In the genomic region with DNA sequence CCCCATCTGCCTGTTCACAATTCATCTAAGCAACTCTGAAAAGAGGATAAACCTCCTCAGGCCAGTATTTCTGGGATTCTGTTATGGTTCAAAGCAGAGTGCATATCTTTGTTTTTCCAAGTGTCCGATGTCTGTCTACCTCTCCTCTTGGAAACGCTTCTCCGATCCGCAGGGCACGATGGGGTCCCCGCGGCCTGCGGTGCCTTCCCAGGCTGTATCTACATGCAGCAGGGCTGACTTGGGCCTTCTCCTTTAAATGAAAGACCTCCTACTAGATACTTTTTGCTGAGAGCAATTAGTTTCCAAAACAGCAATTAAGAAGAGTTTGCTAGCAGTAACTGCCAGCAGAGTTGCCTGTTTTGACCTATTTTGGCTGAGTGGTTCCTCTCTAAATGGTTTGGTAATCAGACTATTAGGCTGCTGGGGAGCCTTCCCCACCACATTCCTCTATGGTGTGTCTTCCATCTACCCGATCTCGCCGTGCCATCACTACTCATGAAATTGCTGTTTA, we compare ENCODE assay signal across 1 cellular context.
TF ChIP-seq lines count a peak whose summit lies in the region.

No MANE protein-coding gene starts in this region.

TF ChIP-seq in IMR-90, 13 proteins besides CTCF, POLR2A, EP300 and RAD21:
- TF ChIP-seq CEBPB (IDR thresholded peaks at IDR 0.05; ENCODE audit: low read depth, low read length), result peak; percentile 39; the same call in 1 of the 2 replicates
- TF ChIP-seq, protein P1, sequence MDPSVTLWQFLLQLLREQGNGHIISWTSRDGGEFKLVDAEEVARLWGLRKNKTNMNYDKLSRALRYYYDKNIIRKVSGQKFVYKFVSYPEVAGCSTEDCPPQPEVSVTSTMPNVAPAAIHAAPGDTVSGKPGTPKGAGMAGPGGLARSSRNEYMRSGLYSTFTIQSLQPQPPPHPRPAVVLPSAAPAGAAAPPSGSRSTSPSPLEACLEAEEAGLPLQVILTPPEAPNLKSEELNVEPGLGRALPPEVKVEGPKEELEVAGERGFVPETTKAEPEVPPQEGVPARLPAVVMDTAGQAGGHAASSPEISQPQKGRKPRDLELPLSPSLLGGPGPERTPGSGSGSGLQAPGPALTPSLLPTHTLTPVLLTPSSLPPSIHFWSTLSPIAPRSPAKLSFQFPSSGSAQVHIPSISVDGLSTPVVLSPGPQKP (IDR thresholded peaks at IDR 0.05; ENCODE audit: borderline replicate concordance, low read depth, low read length), result no peak
TF ChIP-seq in IMR-90: peak in this region for 1.
